20 cellular contexts compared by ENCODE assay signal in the genomic region with DNA sequence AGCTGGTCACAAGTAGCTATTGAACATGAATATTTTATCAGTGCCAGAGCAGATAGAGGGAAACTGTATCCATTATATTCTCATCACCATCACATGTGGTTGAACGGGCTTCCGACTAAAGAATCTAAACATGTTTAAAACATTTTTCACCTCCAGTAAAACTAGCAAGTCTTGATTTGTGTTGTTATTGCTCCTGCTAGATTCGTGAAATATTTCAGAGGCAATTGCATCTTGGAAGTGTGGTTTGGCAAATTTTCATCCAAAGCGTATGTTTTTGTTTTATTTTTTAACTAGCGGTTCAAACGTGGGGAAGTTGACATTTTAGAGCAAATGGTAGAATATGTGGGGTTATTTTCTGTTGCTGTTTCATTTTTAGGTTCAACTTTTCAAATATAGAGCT.
"Had no signal": no experiment of that assay in that cellular context is flagged by ENCODE, and none has a peak within 500 bp of the region (broad histone marks: within the 10 kb centered on the region; RNA-seq: fewer than 3 reads in every experiment).

No MANE protein-coding gene starts in this region.

- H3K9me3 ChIP-seq: gastroesophageal sphincter, heart right ventricle, prostate gland, right atrium auricular region, transverse colon, uterus had no signal

- H3K9me3 Mint-ChIP-seq: activated CD4-positive, alpha-beta T cell treated with anti-CD3 and anti-CD28 coated beads, Interleukin-2, amount 10 ng/mL, durations not matched to agents 7 days and 5 days; activated naive CD4-positive, alpha-beta T cell treated with anti-CD3 and anti-CD28 coated beads for 36 hours; naive B cell had no signal

- H3K36me3 Mint-ChIP-seq: brain, naive B cell had no signal

- H3K27me3 Mint-ChIP-seq: activated CD4-positive, alpha-beta T cell treated with anti-CD3 and anti-CD28 coated beads, Interleukin-2, amount 10 ng/mL, durations not matched to agents 7 days and 5 days had no signal

- H3K4me1 Mint-ChIP-seq: activated CD4-positive, alpha-beta T cell treated with anti-CD3 and anti-CD28 coated beads, Interleukin-2, amount 10 ng/mL, durations not matched to agents 7 days and 5 days; naive B cell; neural crest cell had no signal

- H3K4me1 ChIP-seq: gastroesophageal sphincter, prostate gland, right atrium auricular region, transverse colon, uterus had no signal

- H3K4me3 Mint-ChIP-seq: activated CD4-positive, alpha-beta T cell treated with anti-CD3 and anti-CD28 coated beads, Interleukin-2, amount 10 ng/mL, durations not matched to agents 7 days and 5 days; activated CD8-positive, alpha-beta T cell treated with anti-CD3 and anti-CD28 coated beads, Interleukin-2, amount 10 ng/mL, durations not matched to agents 7 days and 5 days; activated naive CD4-positive, alpha-beta T cell treated with anti-CD3 and anti-CD28 coated beads for 36 hours; activated T-cell treated with anti-CD3 and anti-CD28 coated beads, Interleukin-2, amount 50 U/mL, for 24 hours; brain; naive B cell; neural crest cell had no signal

- H3K27me3 ChIP-seq: heart right ventricle, right atrium auricular region, transverse colon, uterus had no signal

- H3K4me3 ChIP-seq: dorsolateral prefrontal cortex, gastroesophageal sphincter, heart right ventricle, prostate gland, right atrium auricular region, transverse colon, uterus had no signal

- H3K27ac ChIP-seq: dorsolateral prefrontal cortex, epithelial cell of prostate, gastroesophageal sphincter, heart right ventricle, prostate gland, right atrium auricular region, transverse colon had no signal

- H3K36me3 ChIP-seq: gastroesophageal sphincter, prostate gland, right atrium auricular region, transverse colon, uterus had no signal

- DNase-seq: activated CD4-positive, alpha-beta T cell treated with anti-CD3 and anti-CD28 coated beads, Interleukin-2, amount 10 ng/mL, durations not matched to agents 7 days and 5 days; activated CD8-positive, alpha-beta T cell treated with anti-CD3 and anti-CD28 coated beads, Interleukin-2, amount 10 ng/mL, durations not matched to agents 7 days and 5 days; activated naive CD4-positive, alpha-beta T cell treated with anti-CD3 and anti-CD28 coated beads for 36 hours; activated T-cell treated with anti-CD3 and anti-CD28 coated beads, Interleukin-2, amount 50 U/mL, for 24 hours; anterior cingulate cortex; caudate nucleus; dorsolateral prefrontal cortex; heart right ventricle; left ventricle myocardium superior; naive B cell; stimulated activated naive CD8-positive, alpha-beta T cell treated with anti-CD3 and anti-CD28 coated beads, Interleukin-15, Interleukin-2, amounts not matched to agents 100 U/mL and 50 U/mL, for 24 hours; substantia nigra; transverse colon; uterus had no signal

- H3K27ac Mint-ChIP-seq: activated CD4-positive, alpha-beta T cell treated with anti-CD3 and anti-CD28 coated beads, Interleukin-2, amount 10 ng/mL, durations not matched to agents 7 days and 5 days; activated CD8-positive, alpha-beta T cell treated with anti-CD3 and anti-CD28 coated beads, Interleukin-2, amount 10 ng/mL, durations not matched to agents 7 days and 5 days; activated naive CD4-positive, alpha-beta T cell treated with anti-CD3 and anti-CD28 coated beads for 36 hours; activated T-cell treated with anti-CD3 and anti-CD28 coated beads, Interleukin-2, amount 50 U/mL, for 24 hours; naive B cell had no signal
